Comparison of ENCODE assay signal across 2 cellular contexts in genomic region chr15:25944386-25944785, GRCh38.
TF ChIP-seq lines count a peak whose summit lies in the region.

No MANE protein-coding gene starts in this region.

TF ChIP-seq in GM23338, 12 proteins besides CTCF, POLR2A, EP300 and RAD21:
- TF ChIP-seq ZNF331 (CRISPR knock-in tag; IDR thresholded peaks at IDR 0.05; ENCODE audit: low read depth) = no peak
- no peak for TF ChIP-seq ZNF114 (CRISPR knock-in tag; IDR thresholded peaks at IDR 0.05)
- no peak for TF ChIP-seq ZNF462 (CRISPR knock-in tag; IDR thresholded peaks at IDR 0.05)
- TF ChIP-seq STAT1 (IDR thresholded peaks at IDR 0.05; ENCODE audit: unreplicated experiment) = no peak
- TF ChIP-seq EZH2phosphoT487 (IDR thresholded peaks at IDR 0.05; ENCODE audit: unreplicated experiment) = no peak
- no peak for TF ChIP-seq EZH2 (IDR thresholded peaks at IDR 0.05; ENCODE audit: low read depth, unreplicated experiment)
- no peak for TF ChIP-seq JUNB (IDR thresholded peaks at IDR 0.05; ENCODE audit: unreplicated experiment)
- no peak for TF ChIP-seq ETS1 (IDR thresholded peaks at IDR 0.05)
- TF ChIP-seq REST (IDR thresholded peaks at IDR 0.05; ENCODE audit: unreplicated experiment) = no peak
- TF ChIP-seq POLR2AphosphoS5 (IDR thresholded peaks at IDR 0.05; ENCODE audit: low read depth) = no peak
- no peak for TF ChIP-seq CREB1 (CRISPR knock-in tag; IDR thresholded peaks at IDR 0.05; ENCODE audit: low read depth)
- TF ChIP-seq NANOG (IDR thresholded peaks at IDR 0.05; ENCODE audit: borderline replicate concordance) = no peak

TF ChIP-seq in K562, 482 proteins besides CTCF, POLR2A, EP300 and RAD21 (continues in another document):
- no peak for TF ChIP-seq ZBTB11 (CRISPR knock-in tag; IDR thresholded peaks at IDR 0.05)
- TF ChIP-seq ZNF134 (CRISPR knock-in tag; conservative IDR thresholded peaks at IDR 0.05) = no peak
- 0 out of 2 replicates have a peak, but pooled peaks have one; percentile 46 for TF ChIP-seq POLR2G (IDR thresholded peaks at IDR 0.05; ENCODE audit: low read depth, low read length)
- no peak for TF ChIP-seq ZNF695 (CRISPR knock-in tag; IDR thresholded peaks at IDR 0.05)
- no peak for TF ChIP-seq ZNF639 (CRISPR knock-in tag; conservative IDR thresholded peaks at IDR 0.05 in 1 of 2, IDR thresholded peaks at IDR 0.05 in 1 of 2)
- no peak for TF ChIP-seq KDM5B (IDR thresholded peaks at IDR 0.05; ENCODE audit: insufficient replicate concordance, low read depth, low read length)
- TF ChIP-seq BRD9 (IDR thresholded peaks at IDR 0.05; ENCODE audit: low read depth, partially characterized antibody) = no peak
- TF ChIP-seq ATF7 (IDR thresholded peaks at IDR 0.05) = no peak
- no peak for TF ChIP-seq ZNF253 (CRISPR knock-in tag; conservative IDR thresholded peaks at IDR 0.05)
- peak in 1 of 2 experiments; percentile 65; a peak in 2 of 4 replicates for TF ChIP-seq MAZ (CRISPR knock-in tag; conservative IDR thresholded peaks at IDR 0.05 in 1 of 2, IDR thresholded peaks at IDR 0.05 in 1 of 2)
- TF ChIP-seq HNRNPLL (IDR thresholded peaks at IDR 0.05; ENCODE audit: low read depth, low read length, poor library complexity, severe bottlenecking) = no peak
- TF ChIP-seq MGA (IDR thresholded peaks at IDR 0.05) = peak; percentile 62
- TF ChIP-seq GABPB2 (CRISPR knock-in tag; conservative IDR thresholded peaks at IDR 0.05) = no peak
- TF ChIP-seq RFX5 (IDR thresholded peaks at IDR 0.05; ENCODE audit: low read depth, low read length) = no peak
- no peak for TF ChIP-seq GATA2 (CRISPR knock-in tag; IDR thresholded peaks at IDR 0.05)
- TF ChIP-seq ZSCAN29 (IDR thresholded peaks at IDR 0.05) = no peak
- no peak for TF ChIP-seq ZFPM2 (CRISPR knock-in tag; IDR thresholded peaks at IDR 0.05)
- no peak for TF ChIP-seq MXD1 (CRISPR knock-in tag; IDR thresholded peaks at IDR 0.05; ENCODE audit: borderline replicate concordance, poor library complexity, severe bottlenecking)
- no peak for TF ChIP-seq ZNF561 (CRISPR knock-in tag; conservative IDR thresholded peaks at IDR 0.05)
- peak; percentile 54 for TF ChIP-seq CTCFL (IDR thresholded peaks at IDR 0.05; ENCODE audit: borderline replicate concordance, insufficient read depth, low read depth, low read length, poor library complexity, severe bottlenecking)
- no peak for TF ChIP-seq SAFB2 (IDR thresholded peaks at IDR 0.05; ENCODE audit: borderline replicate concordance, low read depth, low read length, severe bottlenecking)
- no peak for TF ChIP-seq ZKSCAN8 (CRISPR knock-in tag; IDR thresholded peaks at IDR 0.05)
- TF ChIP-seq SIRT6 (IDR thresholded peaks at IDR 0.05; ENCODE audit: low read depth, low read length) = no peak
- TF ChIP-seq CEBPZ (IDR thresholded peaks at IDR 0.05; ENCODE audit: borderline replicate concordance, low read depth, low read length) = no peak
- TF ChIP-seq ZNF384 (IDR thresholded peaks at IDR 0.05; ENCODE audit: low read depth, low read length) = no peak
- no peak for TF ChIP-seq HIVEP1 (CRISPR knock-in tag; IDR thresholded peaks at IDR 0.05)
